31 cellular contexts compared by ENCODE assay signal in genomic region chr11:26365284-26365683, GRCh38. TPM values are rescaled to one million over a fixed set of nuclear protein-coding genes. Genes with fewer than 3 reads are reported as not detected.
"Had no signal": no experiment of that assay in that cellular context is flagged by ENCODE, and none has a peak within 500 bp of the region (broad histone marks: within the 10 kb centered on the region; RNA-seq: fewer than 3 reads in every experiment).

No MANE protein-coding gene starts in this region.

- H3K27me3 ChIP-seq: ascending aorta, cardiac muscle cell had no signal

- ATAC-seq: activated CD8-positive, alpha-beta memory T cell treated with anti-CD3 and anti-CD28 coated beads, Interleukin-2, amount 10 ng/mL, durations not matched to agents 7 days and 5 days; activated CD8-positive, alpha-beta T cell treated with anti-CD3 and anti-CD28 coated beads, Interleukin-2, amount 10 ng/mL, durations not matched to agents 7 days and 5 days; activated naive CD8-positive, alpha-beta T cell treated with anti-CD3 and anti-CD28 coated beads, Interleukin-2, amount 50 U/mL, for 24 hours had no signal

- H3K36me3 ChIP-seq: ascending aorta, cardiac muscle cell had no signal

- H3K4me1 ChIP-seq: ascending aorta had no signal

- H3K27ac ChIP-seq: ascending aorta, cardiac muscle cell, VCaP had no signal

- FAIRE-seq: bronchial epithelial cell, TTC549 had no signal

- H3K4me3 ChIP-seq: ascending aorta, cardiac muscle cell had no signal

- DNase-seq: activated B cell treated with CpG ODN at 0.5 μM for 24 hours; activated CD4-positive, alpha-beta memory T cell treated with anti-CD3 and anti-CD28 coated beads for 36 hours; activated CD4-positive, alpha-beta T cell treated with anti-CD3 and anti-CD28 coated beads for 4 hours; activated CD4-positive, alpha-beta T cell treated with anti-CD3 and anti-CD28 coated beads, Interleukin-2, amount 10 ng/mL, durations not matched to agents 24 days and 14 days; activated CD4-positive, alpha-beta T cell treated with anti-CD3 and anti-CD28 coated beads, Interleukin-2, amount 50 U/mL, for 1 hour; activated CD4-positive, alpha-beta T cell treated with anti-CD3 and anti-CD28 coated beads, Interleukin-2, amount 50 U/mL, for 4 hours; activated CD4-positive, CD25-positive, alpha-beta regulatory T cell treated with anti-CD3 and anti-CD28 coated beads, Interleukin-2, amount 50 U/mL, for 72 hours; activated CD8-positive, alpha-beta memory T cell treated with anti-CD3 and anti-CD28 coated beads for 24 hours; activated CD8-positive, alpha-beta memory T cell treated with anti-CD3 and anti-CD28 coated beads, Interleukin-2, amount 10 ng/mL, durations not matched to agents 7 days and 5 days; activated CD8-positive, alpha-beta memory T cell treated with anti-CD3 and anti-CD28 coated beads, Interleukin-2, amount 50 U/mL, for 48 hours; activated CD8-positive, alpha-beta T cell treated with anti-CD3 and anti-CD28 coated beads, Interleukin-2, amount 10 ng/mL, durations not matched to agents 7 days and 5 days; activated effector memory CD4-positive, alpha-beta T cell treated with Interleukin-2 at 50 U/mL for 16 hours; activated gamma-delta T cell; activated naive CD4-positive, alpha-beta T cell treated with anti-CD3 and anti-CD28 coated beads, Interleukin-2, amount 10 ng/mL, durations not matched to agents 7 days and 5 days; activated naive CD4-positive, alpha-beta T cell treated with Interleukin-2 at 50 U/mL for 16 hours; activated naive CD8-positive, alpha-beta T cell treated with anti-CD3 and anti-CD28 coated beads, Interleukin-2, amount 10 ng/mL, durations not matched to agents 7 days and 5 days; activated naive CD8-positive, alpha-beta T cell treated with anti-CD3 and anti-CD28 coated beads, Interleukin-2, amount 50 U/mL, for 24 hours; activated T-cell treated with anti-CD3 and anti-CD28 coated beads, Interleukin-2, amount 50 U/mL, for 24 hours; activated T-cell treated with anti-CD3 and anti-CD28 coated beads, Interleukin-2, amount 50 U/mL, for 48 hours; amygdala; anterior cingulate cortex; caudate nucleus; cerebellar nuclear complex; T-helper 2 cell; T-helper 9 cell had no signal

RNA-seq across cellular contexts. Expression of gene ANO3, which starts 33.4 kb away (rescaled TPM):
- total RNA-seq: activated B cell treated with CpG ODN at 0.5 μM for 24 hours; activated CD4-positive, alpha-beta memory T cell treated with anti-CD3 and anti-CD28 coated beads for 36 hours; activated CD4-positive, alpha-beta T cell treated with anti-CD3 and anti-CD28 coated beads, Interleukin-2, amount 10 ng/mL, durations not matched to agents 24 days and 14 days; activated CD8-positive, alpha-beta T cell treated with anti-CD3 and anti-CD28 coated beads, Interleukin-2, amount 10 ng/mL, durations not matched to agents 7 days and 5 days; activated naive CD8-positive, alpha-beta T cell treated with anti-CD3 and anti-CD28 coated beads, Interleukin-2, amount 10 ng/mL, durations not matched to agents 7 days and 5 days; activated T-helper 2 cell treated with anti-CD3 and anti-CD28 coated beads, Interferon-gamma antibody, Interleukin-2, Interleukin-4, amounts not matched to agents 10 μg/mL and 5 μg/mL and 100 μg/mL, durations not matched to agents 14 hours and 24 hours and 36 hours; cardiac muscle cell had no signal
- polyA plus RNA-seq: cardiac muscle cell had no signal
